Comparison of ENCODE assay signal across 8 cellular contexts in the genomic region with DNA sequence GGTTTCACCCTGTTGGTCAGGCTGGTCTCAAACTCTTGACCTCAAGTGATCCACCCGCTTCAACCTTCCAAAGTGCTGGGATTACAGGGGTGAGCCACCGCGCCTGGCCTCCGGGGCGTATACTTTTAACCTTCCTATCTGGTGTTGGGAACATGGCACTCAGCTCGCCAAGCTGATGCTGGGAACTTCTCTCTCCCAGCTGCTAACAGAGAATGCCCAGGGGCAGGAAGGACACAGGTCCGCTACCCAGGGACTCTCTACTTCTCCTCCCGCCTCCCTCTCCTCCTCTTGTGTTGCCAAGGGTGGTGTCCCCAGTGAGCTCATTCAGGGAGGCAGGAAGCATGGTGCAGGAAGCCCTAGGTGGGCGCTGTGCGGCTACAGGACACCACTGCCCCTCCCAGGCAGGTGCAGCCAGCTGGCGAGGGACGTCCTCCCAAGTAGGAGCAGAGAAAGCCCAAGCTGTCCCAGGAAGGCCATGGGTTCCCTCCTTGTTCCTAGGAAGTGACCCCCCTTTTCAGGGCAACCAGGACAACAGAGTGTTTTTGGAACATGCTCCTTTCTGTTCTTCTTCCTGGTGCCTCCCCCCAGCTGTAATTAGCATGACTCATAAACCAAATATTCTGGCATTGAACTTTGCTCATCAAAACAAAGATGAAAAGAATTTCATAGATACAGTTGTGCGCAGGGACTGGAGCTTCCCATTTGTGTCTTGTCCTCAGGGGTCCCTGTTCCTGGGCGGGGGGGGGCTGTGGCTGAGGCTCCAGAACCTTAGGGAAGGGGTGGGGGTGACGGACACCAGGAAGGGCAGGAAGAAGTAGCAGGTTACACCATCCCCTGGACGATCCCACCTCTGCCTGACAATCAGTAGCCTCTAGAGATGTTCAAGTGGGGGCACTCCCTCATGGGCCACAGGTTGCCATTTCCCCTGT. TPM values are rescaled to one million over a fixed set of nuclear protein-coding genes. Genes with fewer than 3 reads are reported as not detected.
DNase-seq lines count a peak whose midpoint lies in the region; ATAC-seq and TF ChIP-seq lines count a peak whose summit lies in the region.

No MANE protein-coding gene starts in this region.

- peak overlapping the region; percentile 86 for H4K91ac ChIP-seq in mesenchymal stem cell (ENCODE audit: low read length)

- H2AK5ac ChIP-seq in mesenchymal stem cell (ENCODE audit: low read length, severe bottlenecking): peak overlapping the region; percentile 62

- no TSS peak for BruUV-seq in OCI-LY7 (replicated peaks; lab: Mats Ljungman, UMichigan)

- H4K20me1 ChIP-seq in OCI-LY7 (ENCODE audit: insufficient read depth, low read length): no peaks in the 10 kb centered on the region

- 65% methylated on average over 16 of the region's 16 CpGs for WGBS in mesenchymal stem cell

- H3K27ac Mint-ChIP-seq in stimulated activated effector memory CD8-positive, alpha-beta T cell treated with anti-CD3 and anti-CD28 coated beads, Interleukin-12 subunit alpha, Interleukin-12 subunit beta, amount 100 ng/mL, for 72 hours: no peak overlapping the region

- peak overlapping the region; percentile 82 for H2BK15ac ChIP-seq in mesenchymal stem cell (ENCODE audit: low read depth, poor library complexity, severe bottlenecking)

- ATAC-seq in stimulated activated effector memory CD8-positive, alpha-beta T cell treated with anti-CD3 and anti-CD28 coated beads, Interleukin-12 subunit alpha, Interleukin-12 subunit beta, amount 100 ng/mL, for 72 hours: no peak

- H3K4me3 Mint-ChIP-seq in stimulated activated effector memory CD8-positive, alpha-beta T cell treated with anti-CD3 and anti-CD28 coated beads, Interleukin-12 subunit alpha, Interleukin-12 subunit beta, amount 100 ng/mL, for 72 hours: no peak overlapping the region

- H3K36me3 Mint-ChIP-seq in stimulated activated effector memory CD8-positive, alpha-beta T cell treated with anti-CD3 and anti-CD28 coated beads, Interleukin-12 subunit alpha, Interleukin-12 subunit beta, amount 100 ng/mL, for 72 hours: no peaks in the 10 kb centered on the region

- peak overlapping the region in 1 of 2 experiments; percentile 91 for H3K14ac ChIP-seq in mesenchymal stem cell (ENCODE audit: low read length in 2 of 2)

- CTCF ChIA-PET in AG04449 (lab: Yijun Ruan, JAX) (interaction anchor here (0.9 to 6.0 kb wide), 11 partner anchors 9 to 366 kb away, joined by 3 to 60 read pairs (median 9); no protein-coding TSS in a partner anchor), OCI-LY7 (lab: Charles Lee; ENCODE audit: unreplicated experiment) (interaction anchor here (0.7 kb wide), 1 partner anchor 121 kb away, joined by 3 read pairs; no protein-coding TSS in a partner anchor)

- H2BK5ac ChIP-seq in mesenchymal stem cell (ENCODE audit: low read depth, low read length, poor library complexity, severe bottlenecking): no peak overlapping the region

- no peak overlapping the region for H3K23ac ChIP-seq in mesenchymal stem cell (ENCODE audit: low read length in 2 of 2)

- H3K9me2 ChIP-seq in OCI-LY7 (ENCODE audit: insufficient read depth, low read length): no peaks in the 10 kb centered on the region

- no peaks in the 10 kb centered on the region for H3K27me3 ChIP-seq in colonic mucosa
- H3K27me3 ChIP-seq in mesenchymal stem cell (ENCODE audit: control insufficient read depth in 1 of 2, insufficient read depth in 1 of 2, low read length in 2 of 2): peaks cover 2 to 54% of the 10 kb centered on the region in 2 experiments

- peak overlapping the region; percentile 39 for H2BK120ac ChIP-seq in mesenchymal stem cell (ENCODE audit: low read depth, low read length)

- peaks cover 34% of the 10 kb centered on the region for H3K4me1 ChIP-seq in colonic mucosa
- H3K4me1 ChIP-seq in mesenchymal stem cell (ENCODE audit: control insufficient read depth, insufficient read depth, low read depth, low read length): peaks cover 43% of the 10 kb centered on the region
- no peaks in the 10 kb centered on the region for H3K4me1 ChIP-seq in OCI-LY7 (ENCODE audit: insufficient read depth, low read length, poor library complexity, severe bottlenecking)

- POLR2A ChIA-PET in AG04449 (lab: Yijun Ruan, JAX): no interaction called here
- POLR2A ChIA-PET in OCI-LY7 (lab: Charles Lee): interaction anchor here (0.7 kb wide), 1 partner anchor 36 kb away, joined by 3 read pairs; no protein-coding TSS in a partner anchor

- no peaks in the 10 kb centered on the region for H3K9me3 Mint-ChIP-seq in stimulated activated effector memory CD8-positive, alpha-beta T cell treated with anti-CD3 and anti-CD28 coated beads, Interleukin-12 subunit alpha, Interleukin-12 subunit beta, amount 100 ng/mL, for 72 hours

- H3K27ac ChIP-seq in colonic mucosa (peak overlapping the region; percentile 61), mesenchymal stem cell (ENCODE audit: low read length, poor library complexity, severe bottlenecking) (no peak overlapping the region), OCI-LY7 (ENCODE audit: low read depth, low read length, poor library complexity, severe bottlenecking) (no peak overlapping the region)

- H3K4me2 ChIP-seq in mesenchymal stem cell (ENCODE audit: low read length, poor library complexity, severe bottlenecking) (peak overlapping the region; percentile 46), OCI-LY7 (ENCODE audit: low read length) (no peak overlapping the region)

- H2BK12ac ChIP-seq in mesenchymal stem cell (ENCODE audit: low read length in 2 of 2): peak overlapping the region; percentile 72 to 95

- H3K9ac ChIP-seq in colonic mucosa (ENCODE audit: low read depth in 2 of 2, low read length in 2 of 2) (peak overlapping the region in 1 of 2 donors; percentile 73), mesenchymal stem cell (ENCODE audit: low read length) (peak overlapping the region; percentile 68)

- TF ChIP-seq CTCF in AG04449 (IDR thresholded peaks at IDR 0.05; ENCODE audit: insufficient read depth, low read length, missing control alignments): no peak
- no peak for TF ChIP-seq CTCF in colonic mucosa (IDR thresholded peaks at IDR 0.05)
- no peak for TF ChIP-seq CTCF in GM10266 (IDR thresholded peaks at IDR 0.05; ENCODE audit: control insufficient read depth, insufficient read depth, low read depth, missing control alignments)
- TF ChIP-seq CTCF in OCI-LY7 (conservative IDR thresholded peaks at IDR 0.05; ENCODE audit: low read length): no peak

- H3K4ac ChIP-seq in mesenchymal stem cell (ENCODE audit: low read depth in 1 of 2, low read length in 2 of 2): peak overlapping the region in 1 of 2 experiments; percentile 42

- intact Hi-C loops in colonic mucosa (cut with DNase I): no loop called here
- intact Hi-C loops in OCI-LY7 (cut with micrococcal nuclease; ENCODE audit: unreplicated experiment): no loop called here

- H3K79me2 ChIP-seq in OCI-LY7 (ENCODE audit: insufficient read depth, low read depth, low read length): no peaks in the 10 kb centered on the region

- no peak for DNase-seq in AG04449 (ENCODE audit: low read depth, low spot score)
- peak; percentile 57 for DNase-seq in HuH-7.5 (ENCODE audit: low spot score)
- DNase-seq in colonic mucosa: peak; percentile 65
- peak; percentile 51 for DNase-seq in mesenchymal stem cell
- no peak for DNase-seq in stimulated activated effector memory CD8-positive, alpha-beta T cell treated with anti-CD3 and anti-CD28 coated beads, Interleukin-12 subunit alpha, Interleukin-12 subunit beta, amount 100 ng/mL, for 72 hours (ENCODE audit: low spot score in 2 of 2)
- DNase-seq in GM10266 (ENCODE audit: extremely low spot score): no peak
- DNase-seq in OCI-LY7 (ENCODE audit: low spot score): no peak
- DNase-seq in NCI-H2227 treated with DMSO at 0.1 percent for 48 hours (lab: John Stamatoyannopoulos, UW): no peak

- H2AFZ ChIP-seq in mesenchymal stem cell (ENCODE audit: low read depth, low read length) (no peak overlapping the region), OCI-LY7 (ENCODE audit: low read length) (no peak overlapping the region)

- no peaks in the 10 kb centered on the region for H3K9me3 ChIP-seq in colonic mucosa
- H3K9me3 ChIP-seq in mesenchymal stem cell (ENCODE audit: control insufficient read depth, low read length): no peaks in the 10 kb centered on the region
- no peaks in the 10 kb centered on the region for H3K9me3 ChIP-seq in OCI-LY7 (ENCODE audit: low read length)

- H3K4me1 Mint-ChIP-seq in stimulated activated effector memory CD8-positive, alpha-beta T cell treated with anti-CD3 and anti-CD28 coated beads, Interleukin-12 subunit alpha, Interleukin-12 subunit beta, amount 100 ng/mL, for 72 hours: peaks cover 13% of the 10 kb centered on the region

- H3K4me3 ChIP-seq in AG04449 (ENCODE audit: low read depth, low read length): 0 out of 2 replicates have a peak overlapping the region, but pooled peaks have one; percentile 3
- H3K4me3 ChIP-seq in colonic mucosa: no peak overlapping the region
- peak overlapping the region in 1 of 2 experiments; percentile 50 for H3K4me3 ChIP-seq in mesenchymal stem cell (ENCODE audit: insufficient read depth in 1 of 2, low read depth in 1 of 2, low read length in 2 of 2)
- no peak overlapping the region for H3K4me3 ChIP-seq in OCI-LY7 (ENCODE audit: low read depth, low read length, poor library complexity, severe bottlenecking)

- peak overlapping the region; percentile 52 for H4K8ac ChIP-seq in mesenchymal stem cell (ENCODE audit: low read length)

- no peaks in the 10 kb centered on the region for H3K79me1 ChIP-seq in mesenchymal stem cell (replicated peaks; ENCODE audit: low read length, poor library complexity, severe bottlenecking)

- peak overlapping the region; percentile 74 to 86 for H3K18ac ChIP-seq in mesenchymal stem cell (ENCODE audit: low read depth in 1 of 2, low read length in 2 of 2)

- H3K36me3 ChIP-seq in colonic mucosa (no peaks in the 10 kb centered on the region), mesenchymal stem cell (ENCODE audit: control insufficient read depth in 1 of 2, insufficient read depth in 2 of 2, low read depth in 1 of 2, low read length in 2 of 2) (no peaks in the 10 kb centered on the region), OCI-LY7 (ENCODE audit: insufficient read depth, low read length) (no peaks in the 10 kb centered on the region)

RNA-seq across cellular contexts. Expression of a gene that starts 2.6 kb away (rescaled TPM):
- 10 to 100 TPM; 10.4 to 12.1 TPM for total RNA-seq in colonic mucosa
- 11.9 TPM for polyA plus RNA-seq in mesenchymal stem cell (2013, experiment 1 of 2)
- 13.6 TPM for polyA plus RNA-seq in mesenchymal stem cell (2013, experiment 2 of 2)
- total RNA-seq in OCI-LY7 (2014; rRNA removed; shearing (Covaris generic)): not detected in 2 replicates
- total RNA-seq in OCI-LY7 (2022): not detected in 2 replicates

RNA-seq across cellular contexts. Expression of a gene that starts 17.0 kb away (rescaled TPM):
- total RNA-seq in colonic mucosa (100 to 1,000 TPM; 247 to 390 TPM), OCI-LY7 (2022) (51.7 and 60.5 TPM in 2 replicates)
- 37.8 TPM for polyA plus RNA-seq in mesenchymal stem cell (2013, experiment 1 of 2)
- polyA plus RNA-seq in mesenchymal stem cell (2013, experiment 2 of 2): 38.3 TPM
- 36.3 and 37.2 TPM in 2 replicates for total RNA-seq in OCI-LY7 (2014; rRNA removed; shearing (Covaris generic))

RNA-seq across cellular contexts. Expression of a gene that starts 46.9 kb away (rescaled TPM):
- total RNA-seq in colonic mucosa (100 to 1,000 TPM; 635 to 674 TPM), OCI-LY7 (2022) (1.3 and 1.7 TPM in 2 replicates)
- polyA plus RNA-seq in mesenchymal stem cell (2013, experiment 1 of 2): 349 TPM
- 351 TPM for polyA plus RNA-seq in mesenchymal stem cell (2013, experiment 2 of 2)
- total RNA-seq in OCI-LY7 (2014; rRNA removed; shearing (Covaris generic)): 0.88 TPM in 1 of 2 replicates, not detected in the other

RNA-seq across cellular contexts. Expression of a gene that starts 48.0 kb away (rescaled TPM):
- total RNA-seq in colonic mucosa (100 to 1,000 TPM in 1 of 2 donors, 10 to 100 TPM in 1; 53.4 to 111 TPM), OCI-LY7 (2022) (31.4 and 35.1 TPM in 2 replicates)
- 6.9 TPM for polyA plus RNA-seq in mesenchymal stem cell (2013, experiment 1 of 2)
- polyA plus RNA-seq in mesenchymal stem cell (2013, experiment 2 of 2): 5.8 TPM
- 8.4 and 13.9 TPM in 2 replicates for total RNA-seq in OCI-LY7 (2014; rRNA removed; shearing (Covaris generic))

Comparison
In these comparisons a context has a peak if more than half of its experiments do, and no peak if none do; other contexts are left out.
1. DNase-seq: peak in HuH-7.5 (single experiment), colonic mucosa (single experiment) and mesenchymal stem cell (single experiment); none in AG04449 (single experiment), stimulated activated effector memory CD8-positive, alpha-beta T cell treated with anti-CD3 and anti-CD28 coated beads, Interleukin-12 subunit alpha, Interleukin-12 subunit beta, amount 100 ng/mL, for 72 hours (0 of 2), GM10266 (single experiment), OCI-LY7 (single experiment) and NCI-H2227 treated with DMSO at 0.1 percent for 48 hours (single experiment).
2. RNA of a gene that starts 2.6 kb away (total RNA-seq): 10.4 to 12.1 TPM in colonic mucosa; not detected in OCI-LY7; every median in the first group is over 10 times any median in the second.
3. RNA of a gene that starts 17.0 kb away (total RNA-seq): 247 to 390 TPM in colonic mucosa; 36.3 to 60.5 TPM in OCI-LY7; every median in the first group is over 4 times any median in the second.
4. RNA of a gene that starts 46.9 kb away (total RNA-seq): 635 to 674 TPM in colonic mucosa; 0.88 to 1.7 TPM in OCI-LY7; every median in the first group is over 100 times any median in the second.